In the genomic region with DNA sequence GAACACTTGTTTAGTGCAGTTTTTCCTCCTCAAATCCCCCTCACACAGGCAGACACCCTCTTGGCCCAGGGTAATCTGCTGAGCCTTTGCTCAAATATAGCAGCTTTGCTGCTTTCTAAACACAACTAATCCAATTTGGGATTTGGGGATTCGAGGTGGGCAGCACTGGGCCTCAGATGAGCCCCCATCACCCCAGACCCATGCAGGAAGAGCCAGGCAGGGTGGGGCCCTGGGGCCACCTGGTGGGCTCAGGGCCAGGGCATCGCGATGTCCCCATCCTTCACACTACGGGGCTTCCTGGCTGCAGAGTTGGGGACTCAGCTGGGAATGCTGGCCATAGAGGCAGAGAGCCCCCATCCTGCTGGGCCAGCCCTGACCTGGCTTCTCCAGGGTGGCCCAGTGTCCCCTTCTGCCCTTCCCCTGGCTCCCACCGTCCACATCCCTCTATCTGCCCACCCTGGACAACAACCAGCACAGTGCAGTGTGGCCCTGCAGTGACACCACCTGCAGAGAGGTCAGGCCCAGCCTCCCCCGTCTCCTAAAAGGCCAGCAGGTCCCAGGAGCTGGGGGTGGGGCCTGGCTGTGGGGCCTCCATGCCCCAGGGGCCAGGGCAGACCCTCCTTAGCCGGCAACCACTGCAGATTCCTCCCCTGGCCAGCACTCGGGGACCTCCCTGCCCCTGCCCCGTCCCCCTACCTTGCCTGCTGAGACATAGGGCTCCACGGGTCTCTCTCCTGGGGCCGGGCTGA, we compare ENCODE assay signal across 9 cellular contexts. TPM values are rescaled to one million over a fixed set of nuclear protein-coding genes. Genes with fewer than 3 reads are reported as not detected.
DNase-seq lines count a peak whose midpoint lies in the region; ATAC-seq and TF ChIP-seq lines count a peak whose summit lies in the region.
"Had no signal": no experiment of that assay in that cellular context is flagged by ENCODE, and none has a peak within 500 bp of the region (broad histone marks: within the 10 kb centered on the region; RNA-seq: fewer than 3 reads in every experiment).

No MANE protein-coding gene starts in this region.

- no peak overlapping the region for H4K8ac ChIP-seq in trophoblast cell (ENCODE audit: low read depth, low read length)

- no peaks in the 10 kb centered on the region for H3K79me2 ChIP-seq in trophoblast cell (ENCODE audit: control insufficient read depth, insufficient read depth, low read length, poor library complexity)

- H3K23ac ChIP-seq in trophoblast cell (ENCODE audit: low read length) = no peak overlapping the region

- H3K36me3 ChIP-seq in breast epithelium = no peaks in the 10 kb centered on the region
- no peaks in the 10 kb centered on the region for H3K36me3 ChIP-seq in naive thymus-derived CD4-positive, alpha-beta T cell (ENCODE audit: control insufficient read depth in 2 of 3, insufficient read depth in 3 of 3, low read length in 3 of 3)
- H3K36me3 ChIP-seq in trophoblast cell (ENCODE audit: control insufficient read depth in 1 of 2, insufficient read depth in 2 of 2, low read length in 2 of 2) = no peaks in the 10 kb centered on the region

- H3K36me3 Mint-ChIP-seq in naive thymus-derived CD4-positive, alpha-beta T cell = no peaks in the 10 kb centered on the region

- no peaks in the 10 kb centered on the region for H3K9me3 Mint-ChIP-seq in naive thymus-derived CD4-positive, alpha-beta T cell

- no peak overlapping the region for H3K14ac ChIP-seq in trophoblast cell (ENCODE audit: low read length)

- no peak overlapping the region for H2BK5ac ChIP-seq in trophoblast cell (ENCODE audit: low read depth, low read length, poor library complexity)

- peak overlapping the region; percentile 80 for H3K4me3 ChIP-seq in LNCaP clone FGC (ENCODE audit: low read depth, low read length)
- peak overlapping the region; percentile 58 to 68 (median 58) for H3K4me3 ChIP-seq in breast epithelium
- peak overlapping the region; percentile 96 for H3K4me3 ChIP-seq in naive thymus-derived CD4-positive, alpha-beta T cell (ENCODE audit: low read length)
- H3K4me3 ChIP-seq in trophoblast cell (ENCODE audit: low read depth, low read length) = no peak overlapping the region

- peak overlapping the region in 8 of 9 donors; percentile 86 to 97 (median 94) for H3K27ac Mint-ChIP-seq in naive thymus-derived CD4-positive, alpha-beta T cell

- H2AK5ac ChIP-seq in trophoblast cell (ENCODE audit: low read length) = no peak overlapping the region

- peaks cover 7 to 11% of the 10 kb centered on the region in 2 donors for H3K4me1 ChIP-seq in breast epithelium
- H3K4me1 ChIP-seq in naive thymus-derived CD4-positive, alpha-beta T cell (ENCODE audit: control insufficient read depth in 2 of 2, insufficient read depth in 2 of 2, low read length in 2 of 2) = peaks cover 16 to 24% of the 10 kb centered on the region in 2 donors
- peaks cover 30 to 36% of the 10 kb centered on the region in 2 experiments for H3K4me1 ChIP-seq in trophoblast cell (ENCODE audit: control insufficient read depth in 1 of 2, insufficient read depth in 2 of 2, low read length in 2 of 2)

- DNase-seq in LNCaP clone FGC (ENCODE audit: low read depth) = no peak
- DNase-seq in breast epithelium (ENCODE audit: low spot score in 2 of 2) = no peak
- no peak for DNase-seq in naive thymus-derived CD4-positive, alpha-beta T cell
- no peak for DNase-seq in NK-92 (lab: John Stamatoyannopoulos, UW; ENCODE audit: unreplicated experiment)
- no peak for DNase-seq in stimulated activated CD4-positive, alpha-beta T cell treated with anti-CD3 and anti-CD28 coated beads, Interleukin-4, amount 100 ng/mL, for 24 hours
- no peak for DNase-seq in glomerular visceral epithelial cell (ENCODE audit: extremely low spot score)
- DNase-seq in trophoblast cell = no peak

- H2BK120ac ChIP-seq in trophoblast cell (ENCODE audit: insufficient read depth, low read length, poor library complexity) = no peak overlapping the region

- no peak overlapping the region for H4K91ac ChIP-seq in trophoblast cell (ENCODE audit: low read depth, low read length)

- POLR2A ChIA-PET in naive thymus-derived CD4-positive, alpha-beta T cell (lab: Charles Lee) = interaction anchor here (0.6 to 3.7 kb wide), 2 partner anchors 31 to 37 kb away, joined by 3 to 30 read pairs; no protein-coding TSS in a partner anchor

- no peak overlapping the region for H2BK12ac ChIP-seq in trophoblast cell (ENCODE audit: low read length)

- TF ChIP-seq POLR2A in breast epithelium (IDR thresholded peaks at IDR 0.05) = no peak

- H4K12ac ChIP-seq in trophoblast cell (ENCODE audit: low read depth, low read length) = no peak overlapping the region

- H3K4me2 ChIP-seq in trophoblast cell (ENCODE audit: low read length) = no peak overlapping the region

- no peak for ATAC-seq in naive thymus-derived CD4-positive, alpha-beta T cell

- H3K4ac ChIP-seq in trophoblast cell (ENCODE audit: low read depth, low read length) = no peak overlapping the region

- H3K9ac ChIP-seq in trophoblast cell (ENCODE audit: low read length) = no peak overlapping the region

- H3K9me3 ChIP-seq in breast epithelium (no peaks in the 10 kb centered on the region), trophoblast cell (ENCODE audit: insufficient read depth, low read depth, low read length) (peaks cover under 1% of the 10 kb centered on the region)
- H3K9me3 ChIP-seq in naive thymus-derived CD4-positive, alpha-beta T cell (ENCODE audit: control insufficient read depth in 2 of 3, low read length in 3 of 3) = no peaks in the 10 kb centered on the region

- TF ChIP-seq CTCF in C4-2B (conservative IDR thresholded peaks at IDR 0.05) (no peak), LNCaP clone FGC (IDR thresholded peaks at IDR 0.05; ENCODE audit: control insufficient read depth, extremely low read depth, insufficient read depth) (no peak), breast epithelium (IDR thresholded peaks at IDR 0.05) (no peak)

- no peak overlapping the region for H3K18ac ChIP-seq in trophoblast cell (ENCODE audit: low read length)

- no CpG with 5 or more reads among the region's 11 CpGs for WGBS in trophoblast cell (ENCODE audit: extremely low coverage, insufficient coverage, insufficient read length)

- peaks cover 8% of the 10 kb centered on the region for H3K79me1 ChIP-seq in trophoblast cell (ENCODE audit: low read length)

- CTCF ChIA-PET in naive thymus-derived CD4-positive, alpha-beta T cell (lab: Charles Lee) = interaction anchor here (0.6 to 0.8 kb wide), 2 partner anchors 176 kb away, joined by 3 read pairs; no protein-coding TSS in a partner anchor

- no peaks in the 10 kb centered on the region for H3K27me3 Mint-ChIP-seq in naive thymus-derived CD4-positive, alpha-beta T cell

- peaks cover 12 to 39% (median 28%) of the 10 kb centered on the region in 7 donors for H3K4me1 Mint-ChIP-seq in naive thymus-derived CD4-positive, alpha-beta T cell

- H3K27ac ChIP-seq in C4-2B (peak overlapping the region; percentile 62), breast epithelium (peak overlapping the region in 1 of 2 donors; percentile 81), trophoblast cell (ENCODE audit: low read depth, low read length) (no peak overlapping the region)
- peak overlapping the region; percentile 83 for H3K27ac ChIP-seq in naive thymus-derived CD4-positive, alpha-beta T cell (ENCODE audit: low read depth, low read length)

- peak overlapping the region; percentile 85 to 98 (median 94) for H3K4me3 Mint-ChIP-seq in naive thymus-derived CD4-positive, alpha-beta T cell

- no peaks in the 10 kb centered on the region for H3K27me3 ChIP-seq in breast epithelium
- no peaks in the 10 kb centered on the region for H3K27me3 ChIP-seq in naive thymus-derived CD4-positive, alpha-beta T cell (ENCODE audit: control insufficient read depth in 2 of 2, insufficient read depth in 2 of 2, low read length in 2 of 2)
- no peaks in the 10 kb centered on the region for H3K27me3 ChIP-seq in trophoblast cell (ENCODE audit: insufficient read depth, low read length)

- no peak overlapping the region for H2AFZ ChIP-seq in trophoblast cell (ENCODE audit: insufficient read depth, low read length, poor library complexity)

- intact Hi-C loops in breast epithelium (cut with DNase I; ENCODE audit: low total_unique reads) = no loop called here
- intact Hi-C loops in naive thymus-derived CD4-positive, alpha-beta T cell (cut with micrococcal nuclease) = loop anchor here in 1 of 2 donors (5.0 kb wide), 1 partner anchor 90 kb away; a partner anchor contains a TSS

RNA-seq across cellular contexts. Expression of a gene that starts 56.6 kb away (rescaled TPM):
- under 1 TPM in 1 of 3 donors, not detected in 2; 0.66 TPM for total RNA-seq in breast epithelium
- total RNA-seq in naive thymus-derived CD4-positive, alpha-beta T cell = not detected
- polyA plus RNA-seq in naive thymus-derived CD4-positive, alpha-beta T cell = not detected
- polyA plus RNA-seq in trophoblast cell (2013) = not detected in 2 replicates
- total RNA-seq: RPMI7951 had no signal
